In the genomic region with DNA sequence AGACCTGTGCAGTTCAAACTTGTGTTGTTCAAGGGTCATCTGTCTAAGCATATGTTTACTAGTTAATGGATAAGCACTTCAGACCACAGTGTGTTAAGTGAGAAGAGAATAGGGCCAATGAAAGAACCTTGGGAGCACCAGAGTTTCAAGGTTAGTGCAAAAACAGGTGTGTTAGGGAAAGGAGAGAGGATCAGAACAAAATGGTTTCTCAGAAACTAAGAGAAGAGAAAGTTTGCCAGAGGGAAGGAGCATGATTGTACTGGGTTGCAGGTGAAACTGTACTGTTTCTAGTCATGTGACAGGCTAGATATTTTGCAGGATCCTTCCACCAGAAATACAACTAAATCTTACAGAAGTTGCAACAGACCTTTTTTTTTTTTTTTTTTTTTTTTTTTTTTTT, we compare ENCODE assay signal across 17 cellular contexts. TPM values are rescaled to one million over a fixed set of nuclear protein-coding genes. Genes with fewer than 3 reads are reported as not detected.
DNase-seq lines count a peak whose midpoint lies in the region; ATAC-seq, FAIRE-seq and TF ChIP-seq lines count a peak whose summit lies in the region.
"Had no signal": no experiment of that assay in that cellular context is flagged by ENCODE, and none has a peak within 500 bp of the region (broad histone marks: within the 10 kb centered on the region; RNA-seq: fewer than 3 reads in every experiment).

No MANE protein-coding gene starts in this region.

- FAIRE-seq in K562 (lab: Jason Lieb, UNC) = no peak
- no peak for FAIRE-seq in pancreas (lab: Jason Lieb, UNC)
- FAIRE-seq: colon had no signal

- no TSS peak for BruUV-seq in K562 (replicated peaks; lab: Mats Ljungman, UMichigan)

- TF ChIP-seq CTCF in HEK293 (tag by site-specific recombination; IDR thresholded peaks at IDR 0.05) = no peak
- TF ChIP-seq CTCF in K562 (IDR thresholded peaks at IDR 0.05 in 2 of 3, conservative IDR thresholded peaks at IDR 0.05 in 1 of 3; ENCODE audit: insufficient read depth in 2 of 3, low read depth in 1 of 3, low read length in 3 of 3) = no peak
- no peak for TF ChIP-seq CTCF in pancreas (IDR thresholded peaks at IDR 0.05)

- H2AFZ ChIP-seq in K562 (ENCODE audit: low read depth, low read length) = no peak overlapping the region

- H3K4me2 ChIP-seq in K562 (ENCODE audit: insufficient read depth, low read length) = no peak overlapping the region

- H3K27me3 ChIP-seq in K562 (ENCODE audit: control insufficient read depth in 2 of 2, insufficient read depth in 2 of 2, low read length in 2 of 2) = no peaks in the 10 kb centered on the region
- no peaks in the 10 kb centered on the region for H3K27me3 ChIP-seq in pancreas
- H3K27me3 ChIP-seq: esophagus muscularis mucosa had no signal

- intact Hi-C loops in K562 (cut with micrococcal nuclease) = no loop called here
- intact Hi-C loops in pancreas (cut with DNase I) = no loop called here

- POLR2A ChIA-PET in HEK293 (lab: Yijun Ruan, JAX) (no interaction called here), K562 (lab: Yijun Ruan, JAX) (interaction anchor here (1.1 kb wide), 1 partner anchor 15 kb away, joined by 5 read pairs; no protein-coding TSS in a partner anchor)

- H3K27ac ChIP-seq in HEK293 (ENCODE audit: extremely low read depth, low read depth, low read length) = no peak overlapping the region
- no peak overlapping the region for H3K27ac ChIP-seq in K562 (ENCODE audit: extremely low read depth, low read depth, low read length)
- peak overlapping the region in 2 of 4 donors; percentile 46 to 48 for H3K27ac ChIP-seq in pancreas
- H3K27ac ChIP-seq: esophagus muscularis mucosa had no signal

- TF ChIP-seq RAD21 in K562 (CRISPR knock-in tag; conservative IDR thresholded peaks at IDR 0.05 in 1 of 2, IDR thresholded peaks at IDR 0.05 in 1 of 2) = no peak

- no peak for ATAC-seq in activated T-cell treated with anti-CD3 and anti-CD28 coated beads, Interleukin-2, amount 50 U/mL, for 72 hours (replicated peaks in 1 of 2)
- ATAC-seq in K562 (peak; percentile 15; the same call in 2 of the 3 replicates), pancreas (peak; percentile 54 to 79 (median 70)), HG03439 (IDR thresholded peaks at IDR 0.05; ENCODE audit: unreplicated experiment) (no peak)

- peaks cover 59% of the 10 kb centered on the region for H3K4me1 Mint-ChIP-seq in activated T-cell treated with anti-CD3 and anti-CD28 coated beads, Interleukin-2, amount 50 U/mL, for 72 hours (ENCODE audit: low read depth)

- H3K27me3 Mint-ChIP-seq in activated T-cell treated with anti-CD3 and anti-CD28 coated beads, Interleukin-2, amount 50 U/mL, for 72 hours (ENCODE audit: low read depth) = no peaks in the 10 kb centered on the region
- H3K27me3 Mint-ChIP-seq: activated naive CD8-positive, alpha-beta T cell treated with anti-CD3 and anti-CD28 coated beads, Interleukin-2, amount 10 ng/mL, durations not matched to agents 7 days and 5 days had no signal

- peaks cover 90% of the 10 kb centered on the region for H3K79me2 ChIP-seq in K562 (ENCODE audit: control insufficient read depth, insufficient read depth, low read length)

- TF ChIP-seq EP300 in K562 (IDR thresholded peaks at IDR 0.05; ENCODE audit: low read length) = no peak

- H3K4me3 Mint-ChIP-seq in activated T-cell treated with anti-CD3 and anti-CD28 coated beads, Interleukin-2, amount 50 U/mL, for 72 hours = peak overlapping the region in 1 of 2 donors; percentile 8
- H3K4me3 Mint-ChIP-seq: activated naive CD8-positive, alpha-beta T cell treated with anti-CD3 and anti-CD28 coated beads, Interleukin-2, amount 10 ng/mL, durations not matched to agents 7 days and 5 days had no signal

- in situ Hi-C loops in K562 (cut with MboI) = no loop called here

- H3K4me1 ChIP-seq in HEK293 (ENCODE audit: control insufficient read depth, insufficient read depth, low read length) = peaks cover 10% of the 10 kb centered on the region; the same call in 1 of the 2 replicates
- H3K4me1 ChIP-seq in K562 (replicated peaks in 1 of 2; ENCODE audit: control insufficient read depth in 2 of 2, insufficient read depth in 2 of 2, low read length in 2 of 2) = peaks cover 9 to 11% of the 10 kb centered on the region in 2 experiments
- H3K4me1 ChIP-seq in pancreas = peaks cover 25 to 37% (median 36%) of the 10 kb centered on the region in 3 donors

- no peak for TF ChIP-seq POLR2A in K562 (conservative IDR thresholded peaks at IDR 0.05)

- H3K9me3 ChIP-seq in HEK293 (ENCODE audit: control insufficient read depth, insufficient read depth, low read depth, low read length) (no peaks in the 10 kb centered on the region), K562 (replicated peaks; ENCODE audit: control insufficient read depth, insufficient read depth, low read depth, low read length) (no peaks in the 10 kb centered on the region), pancreas (no peaks in the 10 kb centered on the region)
- H3K9me3 ChIP-seq: esophagus muscularis mucosa had no signal

- CTCF ChIA-PET in HEK293 (lab: Yijun Ruan, JAX) (no interaction called here), K562 (lab: Yijun Ruan, JAX; ENCODE audit: low intra/inter-chr PET ratio) (no interaction called here)

- H3K4me3 ChIP-seq in HEK293 (ENCODE audit: low read depth, low read length) = no peak overlapping the region
- H3K4me3 ChIP-seq in K562 = no peak overlapping the region
- H3K4me3 ChIP-seq in pancreas = no peak overlapping the region
- H3K4me3 ChIP-seq: esophagus muscularis mucosa had no signal

- no peaks in the 10 kb centered on the region for H3K9me3 Mint-ChIP-seq in activated T-cell treated with anti-CD3 and anti-CD28 coated beads, Interleukin-2, amount 50 U/mL, for 72 hours
- H3K9me3 Mint-ChIP-seq: activated naive CD8-positive, alpha-beta T cell treated with anti-CD3 and anti-CD28 coated beads, Interleukin-2, amount 10 ng/mL, durations not matched to agents 7 days and 5 days had no signal

- peak overlapping the region; percentile 19 for H3K27ac Mint-ChIP-seq in activated T-cell treated with anti-CD3 and anti-CD28 coated beads, Interleukin-2, amount 50 U/mL, for 72 hours
- H3K27ac Mint-ChIP-seq: activated naive CD8-positive, alpha-beta T cell treated with anti-CD3 and anti-CD28 coated beads, Interleukin-2, amount 10 ng/mL, durations not matched to agents 7 days and 5 days had no signal

- H3K9me1 ChIP-seq in K562 (ENCODE audit: control insufficient read depth, insufficient read depth, low read length) = peaks cover 5% of the 10 kb centered on the region

- 0 out of 2 replicates have a peak, but pooled peaks cover 6% of the 10 kb centered on the region for H4K20me1 ChIP-seq in K562 (replicated peaks; ENCODE audit: control insufficient read depth, insufficient read depth, low read length)

- H3K36me3 Mint-ChIP-seq in activated T-cell treated with anti-CD3 and anti-CD28 coated beads, Interleukin-2, amount 50 U/mL, for 72 hours (ENCODE audit: insufficient read depth in 2 of 2) = peaks cover 0 to 2% of the 10 kb centered on the region in 2 donors

- H3K36me3 ChIP-seq in HEK293 (ENCODE audit: control insufficient read depth in 2 of 2, insufficient read depth in 1 of 2, low read length in 2 of 2) = no peaks in the 10 kb centered on the region; a peak in 1 of 3 replicates
- H3K36me3 ChIP-seq in K562 (ENCODE audit: control insufficient read depth, insufficient read depth, low read length) = no peaks in the 10 kb centered on the region
- no peaks in the 10 kb centered on the region for H3K36me3 ChIP-seq in pancreas
- H3K36me3 ChIP-seq: esophagus muscularis mucosa had no signal

- H3K9ac ChIP-seq in K562 (ENCODE audit: insufficient read depth in 1 of 2, low read depth in 2 of 2, low read length in 2 of 2) = no peak overlapping the region

- DNase-seq in activated T-cell treated with anti-CD3 and anti-CD28 coated beads, Interleukin-2, amount 50 U/mL, for 72 hours = no peak
- DNase-seq in activated T-cell treated with anti-CD3 and anti-CD28 coated beads for 4 hours (no peak), K562 (ENCODE audit: extremely low read depth in 1 of 4, low spot score in 3 of 4) (no peak), pancreas (no peak), glomerular visceral epithelial cell (ENCODE audit: extremely low spot score) (no peak), H4 (ENCODE audit: low spot score) (no peak)
- DNase-seq: activated CD4-positive, alpha-beta T cell treated with anti-CD3 and anti-CD28 coated beads, Interleukin-2, amount 50 U/mL, for 1 hour; activated naive CD8-positive, alpha-beta T cell treated with anti-CD3 and anti-CD28 coated beads, Interleukin-2, amount 10 ng/mL, durations not matched to agents 7 days and 5 days; midbrain; NCI-H1436 treated with DMSO at 0.1 percent for 48 hours; retina; stimulated activated CD4-positive, alpha-beta T cell treated with anti-CD3 and anti-CD28 coated beads, Interleukin-2, amount 100 ng/mL, for 48 hours; stimulated activated naive CD4-positive, alpha-beta T cell treated with Interleukin-2 at 50 U/mL for 16 hours had no signal

TF ChIP-seq in HEK293, 187 proteins besides CTCF, POLR2A, EP300 and RAD21 (continues in another document):
- TF ChIP-seq ZNF585B (tag by site-specific recombination; IDR thresholded peaks at IDR 0.05) = no peak
- TF ChIP-seq ZNF768 (tag by site-specific recombination; IDR thresholded peaks at IDR 0.05) = no peak

TF ChIP-seq in K562, 482 proteins besides CTCF, POLR2A, EP300 and RAD21 (continues in another document):
- TF ChIP-seq RAD51 (IDR thresholded peaks at IDR 0.05; ENCODE audit: borderline replicate concordance, low read depth) = peak; percentile 47; the same call in 1 of the 2 replicates

RNA-seq across cellular contexts. Expression of a gene that starts 23.3 kb away (rescaled TPM):
- total RNA-seq in activated T-cell treated with anti-CD3 and anti-CD28 coated beads, Interleukin-2, amount 50 U/mL, for 72 hours = 10 to 100 TPM; 31.9 to 32.7 TPM
- total RNA-seq in K562 (2011; cell fraction: chromatin; rRNA removed; ENCODE audit: low replicate concordance) = 21.2 and 49.5 TPM in 2 replicates
- 12.0 and 13.0 TPM in 2 replicates for total RNA-seq in K562 (2011; cell fraction: nucleolus; rRNA removed)
- total RNA-seq in K562 (2011; cell fraction: nucleoplasm; rRNA removed) = 21.8 and 22.7 TPM in 2 replicates
- 4.4 and 5.2 TPM in 2 replicates for total RNA-seq in K562 (2014; rRNA removed)
- 7.7 and 8.9 TPM in 2 replicates for total RNA-seq in K562 (2014; rRNA removed; fragmentation: Illumina TruSeq; extraction: Trizol)
- total RNA-seq in K562 (2015; rRNA removed; fragmentation: Illumina TruSeq; extraction: Trizol) = 8.6 and 8.7 TPM in 2 replicates
- total RNA-seq in K562 (2021) = 19.8 and 21.6 TPM in 2 replicates
- 6.1 and 11.4 TPM in 2 replicates for polyA plus RNA-seq in K562 (2011; rRNA removed)
- polyA plus RNA-seq in K562 (2011; cell fraction: cytosol; rRNA removed) = 5.5 and 7.2 TPM in 2 replicates
- polyA plus RNA-seq in K562 (2011; cell fraction: nucleus; rRNA removed) = 11.6 and 12.5 TPM in 2 replicates
- polyA plus RNA-seq in K562 (2012) = 11.7 and 12.8 TPM in 2 replicates
- 18.3 and 21.3 TPM in 2 replicates for polyA plus RNA-seq in K562 (2014; fragmentation: Illumina TruSeq; extraction: Trizol)
- polyA plus RNA-seq in K562 (2014; fragmentation: Nextera tagmentation; extraction: Ambion mirVana) = 1 to 10 TPM; 1.5 to 4.4 TPM
- polyA plus RNA-seq in K562 (2014; rRNA removed) = 6.7 and 7.9 TPM in 2 replicates
- 9.5 and 14.1 TPM in 2 replicates for polyA minus RNA-seq in K562 (2011; rRNA and poly(A)+ RNA removed)
- 10.0 and 10.3 TPM in 2 replicates for polyA minus RNA-seq in K562 (2011; cell fraction: cytosol; rRNA and poly(A)+ RNA removed)
- 9.8 and 18.9 TPM in 2 replicates for polyA minus RNA-seq in K562 (2011; cell fraction: nucleus; rRNA and poly(A)+ RNA removed)
- total RNA-seq in pancreas = 10 to 100 TPM; 10.8 to 22.3 (median 15.3) TPM
- polyA plus RNA-seq in pancreas = 1 to 10 TPM; 5.2 to 6.1 TPM
- 9.3 and 10.2 TPM in 2 replicates for total RNA-seq in H4 (2014; rRNA removed; shearing (Covaris generic))

Comparison
In these comparisons a context has a peak if more than half of its experiments do, and no peak if none do; other contexts are left out.
1. ATAC-seq: peak in K562 (single experiment) and pancreas (4 of 4); none in activated T-cell treated with anti-CD3 and anti-CD28 coated beads, Interleukin-2, amount 50 U/mL, for 72 hours (0 of 2) and HG03439 (single experiment).